19 cellular contexts compared by ENCODE assay signal in genomic region chr3:46096336-46096735, GRCh38.
DNase-seq lines count a peak whose midpoint lies in the region; ATAC-seq and TF ChIP-seq lines count a peak whose summit lies in the region.
"Had no signal": no experiment of that assay in that cellular context is flagged by ENCODE, and none has a peak within 500 bp of the region (broad histone marks: within the 10 kb centered on the region; RNA-seq: fewer than 3 reads in every experiment).

No MANE protein-coding gene starts in this region.

- TF ChIP-seq EP300 in sigmoid colon (IDR thresholded peaks at IDR 0.05): no peak

- TF ChIP-seq CTCF in HL-60 (IDR thresholded peaks at IDR 0.05; ENCODE audit: insufficient read depth, low read length) (no peak), sigmoid colon (IDR thresholded peaks at IDR 0.05) (no peak)

- H3K9me3 ChIP-seq in BLaER1 treated with 17β-estradiol and CSF1 and Interleukin-3, amounts not matched to agents 10 nM and 100 nM (replicated peaks in 1 of 11): peaks cover 0 to 27% (median 5%) of the 10 kb centered on the region in 11 experiments; a peak in 12 of 22 replicates
- H3K9me3 ChIP-seq in muscle layer of colon (ENCODE audit: low read length) (no peaks in the 10 kb centered on the region), sigmoid colon (no peaks in the 10 kb centered on the region)

- H3K36me3 ChIP-seq in BLaER1 treated with 17β-estradiol and CSF1 and Interleukin-3, amounts not matched to agents 10 nM and 100 nM: no peaks in the 10 kb centered on the region
- H3K36me3 ChIP-seq in muscle layer of colon (ENCODE audit: insufficient read depth, low read length): no peaks in the 10 kb centered on the region
- H3K36me3 ChIP-seq in sigmoid colon: no peaks in the 10 kb centered on the region

- DNase-seq in HL-60 (ENCODE audit: low read depth in 1 of 2, low spot score in 1 of 2) (no peak), NCI-H1930 (lab: John Stamatoyannopoulos, UW) (no peak), hypothalamus (lab: John Stamatoyannopoulos, UW) (no peak), sigmoid colon (no peak)
- DNase-seq in activated naive CD8-positive, alpha-beta T cell treated with anti-CD3 and anti-CD28 coated beads for 36 hours: no peak
- DNase-seq: amygdala; COR-L47; endodermal cell; HCEC 1CT; KG1; kidney glomerular epithelial cell; NCI-H1092; NCI-H2081 treated with DMSO at 0.1 percent for 48 hours; NCI-H524; stimulated activated naive CD8-positive, alpha-beta T cell treated with anti-CD3 and anti-CD28 coated beads, Interleukin-15, Interleukin-2, amounts not matched to agents 100 U/mL and 50 U/mL, for 24 hours had no signal

- H3K4me1 Mint-ChIP-seq in activated naive CD8-positive, alpha-beta T cell treated with anti-CD3 and anti-CD28 coated beads for 36 hours: peaks cover 41% of the 10 kb centered on the region
- H3K4me1 Mint-ChIP-seq: endodermal cell had no signal

- ATAC-seq in GM19452 (IDR thresholded peaks at IDR 0.05; ENCODE audit: unreplicated experiment): no peak
- ATAC-seq: Right ventricle myocardium inferior; stimulated activated naive CD8-positive, alpha-beta T cell treated with anti-CD3 and anti-CD28 coated beads, Interleukin-15, Interleukin-2, amounts not matched to agents 100 U/mL and 50 U/mL, for 24 hours had no signal

- H4K20me1 ChIP-seq in BLaER1 treated with 17β-estradiol and CSF1 and Interleukin-3, amounts not matched to agents 10 nM and 100 nM: no peaks in the 10 kb centered on the region

- peak overlapping the region in 9 of 11 experiments; percentile 16 to 94 (median 85); a peak in 17 of 22 replicates for H3K4me2 ChIP-seq in BLaER1 treated with 17β-estradiol and CSF1 and Interleukin-3, amounts not matched to agents 10 nM and 100 nM

- H3K4me3 Mint-ChIP-seq in activated naive CD8-positive, alpha-beta T cell treated with anti-CD3 and anti-CD28 coated beads for 36 hours: no peak overlapping the region
- H3K4me3 Mint-ChIP-seq: endodermal cell had no signal

- H3K36me3 Mint-ChIP-seq in activated naive CD8-positive, alpha-beta T cell treated with anti-CD3 and anti-CD28 coated beads for 36 hours: peaks cover 2% of the 10 kb centered on the region

- peak overlapping the region in 10 of 11 experiments; percentile 76 to 95 (median 86); a peak in 18 of 22 replicates for H3K9ac ChIP-seq in BLaER1 treated with 17β-estradiol and CSF1 and Interleukin-3, amounts not matched to agents 10 nM and 100 nM
- no peak overlapping the region for H3K9ac ChIP-seq in muscle layer of colon (ENCODE audit: low read length)

- H3K4me1 ChIP-seq in BLaER1 treated with 17β-estradiol and CSF1 and Interleukin-3, amounts not matched to agents 10 nM and 100 nM: peaks cover 50 to 100% (median 98%) of the 10 kb centered on the region in 10 experiments
- H3K4me1 ChIP-seq in muscle layer of colon (ENCODE audit: insufficient read depth, low read length) (peaks cover 19% of the 10 kb centered on the region), sigmoid colon (peaks cover 0 to 11% (median 2%) of the 10 kb centered on the region in 4 donors)

- H3K4me3 ChIP-seq in BLaER1 treated with 17β-estradiol and CSF1 and Interleukin-3, amounts not matched to agents 10 nM and 100 nM: no peak overlapping the region; a peak in 1 of 20 replicates
- H3K4me3 ChIP-seq in HL-60 (replicated peaks; ENCODE audit: insufficient read depth, low read length) (no peak overlapping the region), muscle layer of colon (ENCODE audit: low read depth in 1 of 2, low read length in 2 of 2) (no peak overlapping the region), sigmoid colon (no peak overlapping the region)

- no peaks in the 10 kb centered on the region for H3K27me3 ChIP-seq in BLaER1 treated with 17β-estradiol and CSF1 and Interleukin-3, amounts not matched to agents 10 nM and 100 nM
- H3K27me3 ChIP-seq in HL-60 (ENCODE audit: insufficient read depth, poor library complexity, severe bottlenecking) (no peaks in the 10 kb centered on the region), muscle layer of colon (ENCODE audit: control insufficient read depth in 1 of 2, insufficient read depth in 2 of 2, low read length in 2 of 2) (no peaks in the 10 kb centered on the region), sigmoid colon (no peaks in the 10 kb centered on the region)

- WGBS in sigmoid colon, 2 donors: 83 to 94% methylated on average over 4 of the region's 4 CpGs

- peaks cover 23% of the 10 kb centered on the region for H3K27me3 Mint-ChIP-seq in activated naive CD8-positive, alpha-beta T cell treated with anti-CD3 and anti-CD28 coated beads for 36 hours

- TF ChIP-seq POLR2A in sigmoid colon (IDR thresholded peaks at IDR 0.05): no peak

- peaks cover 1% of the 10 kb centered on the region for H3K9me3 Mint-ChIP-seq in activated naive CD8-positive, alpha-beta T cell treated with anti-CD3 and anti-CD28 coated beads for 36 hours
- H3K9me3 Mint-ChIP-seq: endodermal cell had no signal

- intact Hi-C loops in sigmoid colon (cut with DNase I): no loop called here

- H3K27ac ChIP-seq in BLaER1 treated with 17β-estradiol and CSF1 and Interleukin-3, amounts not matched to agents 10 nM and 100 nM: peak overlapping the region; percentile 89 to 100 (median 97)
- H3K27ac ChIP-seq in HL-60 (replicated peaks) (peak overlapping the region; percentile 99), muscle layer of colon (ENCODE audit: low read depth, low read length) (peak overlapping the region; percentile 42), sigmoid colon (peak overlapping the region in 2 of 4 donors; percentile 68 to 79)

- peak overlapping the region; percentile 11 for H3K27ac Mint-ChIP-seq in activated naive CD8-positive, alpha-beta T cell treated with anti-CD3 and anti-CD28 coated beads for 36 hours
- H3K27ac Mint-ChIP-seq: endodermal cell had no signal
